Comparison of ENCODE assay signal across 8 cellular contexts in the genomic region with DNA sequence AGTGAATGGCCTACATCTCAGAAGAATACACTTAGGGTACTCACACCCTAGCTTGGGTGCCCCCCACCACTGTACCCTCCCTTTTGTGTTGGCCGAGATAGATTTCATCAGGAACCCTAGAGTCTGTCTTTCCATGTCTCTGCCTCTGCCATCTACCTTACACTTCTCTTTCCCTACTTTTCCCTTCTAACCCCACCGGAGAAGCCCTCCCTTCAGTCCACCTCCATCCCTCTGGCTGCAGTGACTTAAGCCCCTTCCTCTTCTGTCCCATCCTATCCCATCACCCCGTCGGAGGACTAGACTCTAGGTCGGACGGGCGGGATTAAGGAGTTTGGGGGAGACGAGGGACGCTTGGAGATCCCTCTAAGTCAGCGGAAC. TPM values are rescaled to one million over a fixed set of nuclear protein-coding genes. Genes with fewer than 3 reads are reported as not detected.
DNase-seq lines count a peak whose midpoint lies in the region; ATAC-seq and TF ChIP-seq lines count a peak whose summit lies in the region.

No MANE protein-coding gene starts in this region.

- peaks cover 22 to 65% of the 10 kb centered on the region in 2 donors for H3K4me1 ChIP-seq in left lung
- peaks cover 29% of the 10 kb centered on the region for H3K4me1 ChIP-seq in testis

- DNase-seq in activated CD4-positive, alpha-beta T cell treated with anti-CD3 and anti-CD28 coated beads for 36 hours = no peak
- no peak for DNase-seq in activated CD4-positive, alpha-beta T cell treated with anti-CD3 and anti-CD28 coated beads, Interleukin-2, amount 50 U/mL, for 48 hours
- DNase-seq in left lung (no peak), testis (no peak), anterior cingulate cortex (lab: John Stamatoyannopoulos, UW) (no peak), HPDE6-E6E7 (ENCODE audit: extremely low spot score) (no peak), NCI-H2081 treated with DMSO at 0.1 percent for 48 hours (lab: John Stamatoyannopoulos, UW) (no peak)

- no peaks in the 10 kb centered on the region for H3K9me3 Mint-ChIP-seq in activated CD4-positive, alpha-beta T cell treated with anti-CD3 and anti-CD28 coated beads for 36 hours (ENCODE audit: low read depth)

- H3K27me3 Mint-ChIP-seq in activated CD4-positive, alpha-beta T cell treated with anti-CD3 and anti-CD28 coated beads for 36 hours = no peaks in the 10 kb centered on the region

- TF ChIP-seq CTCF in left lung (IDR thresholded peaks at IDR 0.05) = no peak
- TF ChIP-seq CTCF in testis (IDR thresholded peaks at IDR 0.05) = no peak

- H3K27ac Mint-ChIP-seq in activated CD4-positive, alpha-beta T cell treated with anti-CD3 and anti-CD28 coated beads for 36 hours = peak overlapping the region; percentile 96

- peaks cover 24% of the 10 kb centered on the region for H3K36me3 Mint-ChIP-seq in activated CD4-positive, alpha-beta T cell treated with anti-CD3 and anti-CD28 coated beads for 36 hours (ENCODE audit: low read depth)

- no peak for TF ChIP-seq POLR2A in testis (IDR thresholded peaks at IDR 0.05)

- peaks cover 53% of the 10 kb centered on the region for H3K4me1 Mint-ChIP-seq in activated CD4-positive, alpha-beta T cell treated with anti-CD3 and anti-CD28 coated beads for 36 hours

- CTCF ChIA-PET in activated CD4-positive, alpha-beta T cell treated with anti-CD3 and anti-CD28 coated beads for 36 hours (lab: Charles Lee) = interaction anchor here (0.7 to 3.6 kb wide), 9 partner anchors 12 to 174 kb away, joined by 3 to 25 read pairs (median 4); a partner anchor contains a TSS

- peak overlapping the region; percentile 89 for H3K4me3 Mint-ChIP-seq in activated CD4-positive, alpha-beta T cell treated with anti-CD3 and anti-CD28 coated beads for 36 hours

- intact Hi-C loops in activated CD4-positive, alpha-beta T cell treated with anti-CD3 and anti-CD28 coated beads for 36 hours (cut with DNase I, micrococcal nuclease) = loop anchor here (1.0 to 10.0 kb wide), 4 partner anchors 15 to 575 kb away; a partner anchor contains a TSS
- intact Hi-C loops in left lung (cut with DNase I) = no loop called here
- intact Hi-C loops in testis (cut with DNase I; ENCODE audit: low total_unique reads) = no loop called here

- 5% methylated on average over 8 to 10 of the region's 10 CpGs for WGBS in testis, 2 donors

- H3K9me3 ChIP-seq in left lung (no peaks in the 10 kb centered on the region), testis (no peaks in the 10 kb centered on the region)

- POLR2A ChIA-PET in activated CD4-positive, alpha-beta T cell treated with anti-CD3 and anti-CD28 coated beads for 36 hours (lab: Charles Lee) = interaction anchor here (0.6 to 1.6 kb wide), 5 partner anchors 15 to 186 kb away, joined by 3 to 7 read pairs (median 5); a partner anchor contains a TSS

- H3K27ac ChIP-seq in angular gyrus (ENCODE audit: low read depth, low read length) (peak overlapping the region; percentile 93), left lung (peak overlapping the region; percentile 88 to 98), testis (peak overlapping the region; percentile 84 to 89)

- H3K4me3 ChIP-seq in left lung (peak overlapping the region; percentile 65 to 87), testis (peak overlapping the region; percentile 66 to 86)

- H3K36me3 ChIP-seq in left lung = peaks cover 0 to 38% of the 10 kb centered on the region in 2 donors
- H3K36me3 ChIP-seq in testis (ENCODE audit: low read depth, missing control alignments) = no peaks in the 10 kb centered on the region

- H3K27me3 ChIP-seq in left lung (no peaks in the 10 kb centered on the region), testis (no peaks in the 10 kb centered on the region)

- no peak for ATAC-seq in activated CD4-positive, alpha-beta T cell treated with anti-CD3 and anti-CD28 coated beads for 36 hours
- ATAC-seq in left lung = no peak

RNA-seq across cellular contexts. Expression of a gene that starts 0.2 kb away (rescaled TPM):
- total RNA-seq in activated CD4-positive, alpha-beta T cell treated with anti-CD3 and anti-CD28 coated beads for 36 hours = 10 to 100 TPM; 11.7 to 15.4 TPM
- total RNA-seq in left lung = 10 to 100 TPM; 25.9 to 33.8 TPM
- total RNA-seq in testis = 10 to 100 TPM; 26.3 to 49.8 TPM
- polyA plus RNA-seq in testis (ENCODE audit: insufficient read depth, low read depth, low replicate concordance) = 45.9 TPM

RNA-seq across cellular contexts. Expression of a gene that starts 0.3 kb away (rescaled TPM):
- 100 to 1,000 TPM; 263 to 345 TPM for total RNA-seq in activated CD4-positive, alpha-beta T cell treated with anti-CD3 and anti-CD28 coated beads for 36 hours
- total RNA-seq in left lung (100 to 1,000 TPM; 610 to 654 TPM), testis (100 to 1,000 TPM; 298 to 458 TPM)
- 334 TPM for polyA plus RNA-seq in testis (ENCODE audit: insufficient read depth, low read depth, low replicate concordance)

RNA-seq across cellular contexts. Expression of a gene that starts 14.9 kb away (rescaled TPM):
- 10 to 100 TPM; 49.1 to 53.3 TPM for total RNA-seq in activated CD4-positive, alpha-beta T cell treated with anti-CD3 and anti-CD28 coated beads for 36 hours
- 10 to 100 TPM; 36.9 to 46.3 TPM for total RNA-seq in left lung
- 100 to 1,000 TPM in 1 of 2 donors, 10 to 100 TPM in 1; 81.3 to 102 TPM for total RNA-seq in testis
- 43.6 TPM for polyA plus RNA-seq in testis (ENCODE audit: insufficient read depth, low read depth, low replicate concordance)

RNA-seq across cellular contexts. Expression of a gene that starts 19.8 kb away (rescaled TPM):
- 10 to 100 TPM; 23.6 to 35.2 TPM for total RNA-seq in activated CD4-positive, alpha-beta T cell treated with anti-CD3 and anti-CD28 coated beads for 36 hours
- total RNA-seq in left lung (10 to 100 TPM; 31.1 to 45.4 TPM), testis (10 to 100 TPM; 54.9 to 61.6 TPM)
- 53.4 TPM for polyA plus RNA-seq in testis (ENCODE audit: insufficient read depth, low read depth, low replicate concordance)

RNA-seq across cellular contexts. Expression of a gene that starts 22.8 kb away (rescaled TPM):
- 100 to 1,000 TPM; 123 to 162 TPM for total RNA-seq in activated CD4-positive, alpha-beta T cell treated with anti-CD3 and anti-CD28 coated beads for 36 hours
- total RNA-seq in left lung = 100 to 1,000 TPM; 545 to 559 TPM
- total RNA-seq in testis = 100 to 1,000 TPM; 521 to 683 TPM
- polyA plus RNA-seq in testis (ENCODE audit: insufficient read depth, low read depth, low replicate concordance) = 1,171 TPM

Comparison
In these comparisons a context has a peak if more than half of its experiments do, and no peak if none do; other contexts are left out.
1. intact Hi-C loops: an anchor here in activated CD4-positive, alpha-beta T cell treated with anti-CD3 and anti-CD28 coated beads for 36 hours (1.0 to 10.0 kb wide); none called in left lung and testis.